In the genomic region with DNA sequence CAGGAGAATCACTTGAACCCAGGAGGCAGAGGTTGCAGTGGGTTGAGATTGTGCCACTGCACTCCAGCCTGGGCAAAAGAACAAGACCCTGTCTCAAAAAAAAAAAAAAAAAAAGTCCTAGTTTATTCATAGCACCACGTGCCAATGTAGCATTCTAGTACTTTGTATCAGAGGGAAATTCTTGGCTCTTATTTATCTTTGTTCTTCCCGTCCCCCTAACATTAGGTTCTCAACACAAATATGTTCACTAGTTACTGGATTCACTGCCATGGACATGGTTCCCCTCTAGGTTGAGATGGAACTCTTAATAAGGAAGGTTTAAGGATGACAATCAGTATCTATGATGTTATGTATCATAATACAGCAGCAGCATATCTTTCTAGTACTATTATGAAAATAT, we compare ENCODE assay signal across 24 cellular contexts.
"Had no signal": no experiment of that assay in that cellular context is flagged by ENCODE, and none has a peak within 500 bp of the region (broad histone marks: within the 10 kb centered on the region; RNA-seq: fewer than 3 reads in every experiment).

No MANE protein-coding gene starts in this region.

- H3K36me3 ChIP-seq: neural progenitor cell, ovary, right lobe of liver, sigmoid colon, stomach, thoracic aorta, thyroid gland, tibial nerve, upper lobe of left lung, vagina had no signal

- H3K4me1 ChIP-seq: neural progenitor cell, parathyroid adenoma, psoas muscle, right lobe of liver, thyroid gland, tibial nerve, upper lobe of left lung had no signal

- H3K9ac ChIP-seq: neural progenitor cell, parathyroid adenoma had no signal

- H3K9me3 ChIP-seq: ovary, psoas muscle, right lobe of liver, sigmoid colon, stomach, thoracic aorta, thyroid gland, tibial nerve, upper lobe of left lung, vagina had no signal

- DNase-seq: natural killer cell; occipital lobe; ovary; posterior cingulate gyrus; psoas muscle; right lobe of liver; sigmoid colon; small intestine; stimulated activated CD4-positive, alpha-beta T cell treated with anti-CD3 and anti-CD28 coated beads, Interleukin-15, amount 100 ng/mL, for 24 hours; stimulated activated CD4-positive, alpha-beta T cell treated with anti-CD3 and anti-CD28 coated beads, Interleukin-2, amount 100 ng/mL, for 24 hours; stimulated activated CD4-positive, alpha-beta T cell treated with anti-CD3 and anti-CD28 coated beads, Interleukin-2, amount 100 ng/mL, for 48 hours; stimulated activated CD4-positive, alpha-beta T cell treated with anti-CD3 and anti-CD28 coated beads, Interleukin-4, amount 100 ng/mL, for 24 hours; stimulated activated naive B cell treated with anti-CD40 and anti-IgM and Interleukin-4, amounts not matched to agents 10 μg/mL and 1 μg/mL and 100 μg/mL, for 72 hours; stimulated activated naive CD4-positive, alpha-beta T cell treated with Interleukin-2 at 50 U/mL for 16 hours; stomach; thyroid gland; trophoblast cell; upper lobe of left lung had no signal

- H3K27me3 ChIP-seq: neural progenitor cell, ovary, right lobe of liver, sigmoid colon, stomach, thyroid gland, tibial nerve, upper lobe of left lung, vagina had no signal

- H3K4me3 ChIP-seq: neural progenitor cell, ovary, psoas muscle, right lobe of liver, sigmoid colon, stomach, thoracic aorta, thyroid gland, tibial nerve, upper lobe of left lung, vagina had no signal

- H3K4me2 ChIP-seq: neural progenitor cell had no signal

- ATAC-seq: natural killer cell; psoas muscle; right lobe of liver; stimulated activated effector memory CD8-positive, alpha-beta T cell treated with anti-CD3 and anti-CD28 coated beads, Interleukin-12 subunit alpha, Interleukin-12 subunit beta, amount 100 ng/mL, for 72 hours; stimulated activated naive B cell treated with anti-CD40 and anti-IgM and Interleukin-4, amounts not matched to agents 10 μg/mL and 1 μg/mL and 100 μg/mL, for 72 hours had no signal

- H3K27ac ChIP-seq: neural progenitor cell, ovary, parathyroid adenoma, psoas muscle, right lobe of liver, sigmoid colon, stomach, thoracic aorta, thyroid gland, tibial nerve, upper lobe of left lung, vagina had no signal
